11 cellular contexts compared by ENCODE assay signal in the genomic region with DNA sequence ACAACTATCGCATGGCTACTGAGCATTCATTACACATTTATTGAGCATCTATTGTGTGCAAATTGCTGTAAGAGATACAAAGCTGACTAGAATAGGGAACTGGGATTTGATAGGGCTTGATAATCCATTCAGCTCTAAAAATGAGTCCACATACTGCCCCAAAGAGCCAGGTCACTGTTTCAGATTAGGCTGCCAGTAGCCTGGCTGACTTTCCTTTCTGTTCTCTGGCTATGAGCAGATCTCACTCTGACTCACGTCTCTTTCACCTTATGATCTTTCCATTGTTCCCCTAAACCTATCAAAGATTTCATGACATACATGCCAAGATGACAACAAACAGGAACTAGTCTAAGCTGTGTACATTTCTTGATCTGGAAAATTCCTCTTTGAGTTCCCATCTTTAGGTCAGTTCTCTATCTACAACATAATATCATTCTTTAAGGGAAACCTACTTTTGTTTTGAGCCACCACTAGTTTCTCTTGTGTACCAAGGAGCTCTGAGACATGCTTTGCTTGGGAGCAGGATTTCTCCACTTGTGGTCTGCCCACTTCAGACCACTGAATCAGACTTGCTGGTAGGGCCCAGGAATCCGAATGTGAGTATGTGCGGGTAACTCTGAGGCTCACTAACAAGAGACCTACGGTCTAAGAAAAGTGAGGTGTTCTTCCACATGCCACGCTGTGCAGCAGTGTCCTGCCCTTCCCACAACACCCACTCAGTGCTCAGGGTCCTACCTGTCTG. TPM values are rescaled to one million over a fixed set of nuclear protein-coding genes. Genes with fewer than 3 reads are reported as not detected.
A peak's percentile ranks its signal among the peaks of the same experiment; 100 is the strongest.
DNase-seq lines count a peak whose midpoint lies in the region; ATAC-seq and TF ChIP-seq lines count a peak whose summit lies in the region.
"Had no signal": no experiment of that assay in that cellular context is flagged by ENCODE, and none has a peak within 500 bp of the region (broad histone marks: within the 10 kb centered on the region; RNA-seq: fewer than 3 reads in every experiment).

No MANE protein-coding gene starts in this region.

- peak; percentile 83 for DNase-seq in GM12865 (ENCODE audit: low read depth)
- no peak for DNase-seq in RWPE2 (ENCODE audit: low spot score)
- DNase-seq in fibroblast of the aortic adventitia (ENCODE audit: low read depth), result peak; percentile 79
- no peak for DNase-seq in effector CD8-positive, alpha-beta T cell (lab: John Stamatoyannopoulos, UW)
- no peak for DNase-seq in NCI-H1694 treated with DMSO at 0.1 percent for 48 hours (lab: John Stamatoyannopoulos, UW)
- DNase-seq in uterus, result no peak
- DNase-seq: gastrocnemius medialis, GDM1, NCI-H526 treated with DMSO at 0.1 percent for 48 hours had no signal

- H3K27me3 ChIP-seq in RWPE2 (ENCODE audit: insufficient read depth, poor library complexity, severe bottlenecking), result no peaks in the 10 kb centered on the region
- H3K27me3 ChIP-seq in uterus, result no peaks in the 10 kb centered on the region
- H3K27me3 ChIP-seq: gastrocnemius medialis had no signal

- TF ChIP-seq CTCF in GM12865 (IDR thresholded peaks at IDR 0.05; ENCODE audit: insufficient read depth, low read depth, low read length, missing control alignments) (no peak), RWPE2 (IDR thresholded peaks at IDR 0.05; ENCODE audit: poor library complexity, severe bottlenecking) (no peak), fibroblast of the aortic adventitia (IDR thresholded peaks at IDR 0.05; ENCODE audit: insufficient read depth, low read length) (no peak), uterus (IDR thresholded peaks at IDR 0.05) (no peak)

- H3K4me3 ChIP-seq in GM12865 (ENCODE audit: low read depth, low read length) (no peak overlapping the region), RWPE2 (ENCODE audit: severe bottlenecking) (no peak overlapping the region), fibroblast of the aortic adventitia (ENCODE audit: low read depth, low read length) (no peak overlapping the region), uterus (no peak overlapping the region)
- H3K4me3 ChIP-seq: gastrocnemius medialis had no signal

- H3K9me3 ChIP-seq in RWPE2 (ENCODE audit: severe bottlenecking) (no peaks in the 10 kb centered on the region), uterus (no peaks in the 10 kb centered on the region)
- H3K9me3 ChIP-seq: gastrocnemius medialis had no signal

- ATAC-seq in GM21390 (IDR thresholded peaks at IDR 0.05; ENCODE audit: unreplicated experiment) (peak; percentile 54), RWPE2 (ENCODE audit: low read depth) (peak; percentile 70; the same call in 2 of the 3 replicates), GM21360 (IDR thresholded peaks at IDR 0.05; ENCODE audit: unreplicated experiment) (no peak)
- ATAC-seq: gastrocnemius medialis had no signal

- TF ChIP-seq POLR2A in uterus (IDR thresholded peaks at IDR 0.05), result no peak

- H3K36me3 ChIP-seq in RWPE2 (ENCODE audit: low read depth) (no peaks in the 10 kb centered on the region; the same call in 1 of the 2 replicates), uterus (no peaks in the 10 kb centered on the region)

- H3K4me1 ChIP-seq in RWPE2 (ENCODE audit: insufficient read depth, poor library complexity, severe bottlenecking), result peaks cover 5% of the 10 kb centered on the region
- no peaks in the 10 kb centered on the region for H3K4me1 ChIP-seq in uterus
- H3K4me1 ChIP-seq: gastrocnemius medialis had no signal

- intact Hi-C loops in uterus (cut with DNase I; ENCODE audit: low total_unique reads), result loop anchor here (10.0 kb wide), 1 partner anchor 73 kb away; a partner anchor contains a TSS

- no peak overlapping the region for H3K27ac ChIP-seq in RWPE2 (ENCODE audit: poor library complexity, severe bottlenecking)
- no peak overlapping the region for H3K27ac ChIP-seq in uterus
- H3K27ac ChIP-seq: gastrocnemius medialis had no signal

RNA-seq across cellular contexts. Expression of a gene that starts 40.9 kb away (rescaled TPM):
- total RNA-seq in fibroblast of the aortic adventitia (ENCODE audit: low replicate concordance), result 2.6 and 3.0 TPM in 2 replicates
- total RNA-seq in uterus, result 100 to 1,000 TPM in 1 of 4 donors, 10 to 100 TPM in 3; 20.6 to 108 (median 42.4) TPM

Comparison
In these comparisons a context has a peak if more than half of its experiments do, and no peak if none do; other contexts are left out.
1. DNase-seq: peak in GM12865 (single experiment) and fibroblast of the aortic adventitia (single experiment); none in RWPE2 (single experiment), effector CD8-positive, alpha-beta T cell (single experiment), NCI-H1694 treated with DMSO at 0.1 percent for 48 hours (single experiment) and uterus (0 of 2).